Comparison of ENCODE assay signal across 2 cellular contexts in the genomic region with DNA sequence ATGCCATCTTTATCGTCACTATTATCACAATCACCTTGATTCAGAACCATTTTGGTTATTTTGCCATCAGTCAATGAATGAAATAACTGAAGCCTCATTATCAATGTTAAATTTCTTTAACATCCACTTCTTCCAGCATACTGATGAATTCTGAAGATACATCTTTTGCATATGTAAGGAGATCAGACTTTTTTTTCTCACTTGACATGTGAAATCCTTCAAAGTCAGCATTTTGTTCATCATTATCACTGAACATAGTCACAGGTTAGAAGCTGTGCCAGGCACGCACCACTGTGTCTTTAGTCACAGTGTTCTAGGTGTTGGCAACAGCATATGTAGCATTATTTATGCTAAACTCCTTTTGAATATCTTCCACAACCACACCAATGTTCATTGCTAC.
TF ChIP-seq lines count a peak whose summit lies in the region.

No MANE protein-coding gene starts in this region.

TF ChIP-seq in SK-N-SH, 30 proteins besides CTCF, POLR2A, EP300 and RAD21:
- TF ChIP-seq, protein P1, sequence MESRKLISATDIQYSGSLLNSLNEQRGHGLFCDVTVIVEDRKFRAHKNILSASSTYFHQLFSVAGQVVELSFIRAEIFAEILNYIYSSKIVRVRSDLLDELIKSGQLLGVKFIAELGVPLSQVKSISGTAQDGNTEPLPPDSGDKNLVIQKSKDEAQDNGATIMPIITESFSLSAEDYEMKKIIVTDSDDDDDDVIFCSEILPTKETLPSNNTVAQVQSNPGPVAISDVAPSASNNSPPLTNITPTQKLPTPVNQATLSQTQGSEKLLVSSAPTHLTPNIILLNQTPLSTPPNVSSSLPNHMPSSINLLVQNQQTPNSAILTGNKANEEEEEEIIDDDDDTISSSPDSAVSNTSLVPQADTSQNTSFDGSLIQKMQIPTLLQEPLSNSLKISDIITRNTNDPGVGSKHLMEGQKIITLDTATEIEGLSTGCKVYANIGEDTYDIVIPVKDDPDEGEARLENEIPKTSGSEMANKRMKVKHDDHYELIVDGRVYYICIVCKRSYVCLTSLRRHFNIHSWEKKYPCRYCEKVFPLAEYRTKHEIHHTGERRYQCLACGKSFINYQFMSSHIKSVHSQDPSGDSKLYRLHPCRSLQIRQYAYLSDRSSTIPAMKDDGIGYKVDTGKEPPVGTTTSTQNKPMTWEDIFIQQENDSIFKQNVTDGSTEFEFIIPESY (IDR thresholded peaks at IDR 0.05; ENCODE audit: borderline replicate concordance, low read depth): no peak
- TF ChIP-seq, protein P2, sequence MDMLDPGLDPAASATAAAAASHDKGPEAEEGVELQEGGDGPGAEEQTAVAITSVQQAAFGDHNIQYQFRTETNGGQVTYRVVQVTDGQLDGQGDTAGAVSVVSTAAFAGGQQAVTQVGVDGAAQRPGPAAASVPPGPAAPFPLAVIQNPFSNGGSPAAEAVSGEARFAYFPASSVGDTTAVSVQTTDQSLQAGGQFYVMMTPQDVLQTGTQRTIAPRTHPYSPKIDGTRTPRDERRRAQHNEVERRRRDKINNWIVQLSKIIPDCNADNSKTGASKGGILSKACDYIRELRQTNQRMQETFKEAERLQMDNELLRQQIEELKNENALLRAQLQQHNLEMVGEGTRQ (IDR thresholded peaks at IDR 0.05; ENCODE audit: borderline replicate concordance, low read depth, low read length): no peak
- TF ChIP-seq, protein P3, sequence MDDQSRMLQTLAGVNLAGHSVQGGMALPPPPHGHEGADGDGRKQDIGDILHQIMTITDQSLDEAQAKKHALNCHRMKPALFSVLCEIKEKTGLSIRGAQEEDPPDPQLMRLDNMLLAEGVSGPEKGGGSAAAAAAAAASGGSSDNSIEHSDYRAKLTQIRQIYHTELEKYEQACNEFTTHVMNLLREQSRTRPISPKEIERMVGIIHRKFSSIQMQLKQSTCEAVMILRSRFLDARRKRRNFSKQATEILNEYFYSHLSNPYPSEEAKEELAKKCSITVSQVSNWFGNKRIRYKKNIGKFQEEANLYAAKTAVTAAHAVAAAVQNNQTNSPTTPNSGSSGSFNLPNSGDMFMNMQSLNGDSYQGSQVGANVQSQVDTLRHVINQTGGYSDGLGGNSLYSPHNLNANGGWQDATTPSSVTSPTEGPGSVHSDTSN (IDR thresholded peaks at IDR 0.05): no peak
- TF ChIP-seq TAF1 (IDR thresholded peaks at IDR 0.05; ENCODE audit: borderline replicate concordance, low read depth, low read length) (no peak), FOSL2 (IDR thresholded peaks at IDR 0.05; ENCODE audit: borderline replicate concordance, low read depth) (no peak), FOXM1 (IDR thresholded peaks at IDR 0.05; ENCODE audit: low read depth) (no peak), MXI1 (IDR thresholded peaks at IDR 0.05; ENCODE audit: low read depth, low read length) (no peak), POLR2AphosphoS5 (IDR thresholded peaks at IDR 0.05; ENCODE audit: low read depth, low read length) (no peak), RXRA (IDR thresholded peaks at IDR 0.05; ENCODE audit: borderline replicate concordance, low read depth) (no peak), RFX5 (IDR thresholded peaks at IDR 0.05; ENCODE audit: low read length) (no peak), TCF12 (IDR thresholded peaks at IDR 0.05) (no peak), YY1 (IDR thresholded peaks at IDR 0.05; ENCODE audit: low read depth) (no peak), NRF1 (IDR thresholded peaks at IDR 0.05; ENCODE audit: low read depth, low read length) (no peak), FOXJ3 (CRISPR knock-in tag; IDR thresholded peaks at IDR 0.05) (no peak), MEF2A (IDR thresholded peaks at IDR 0.05; ENCODE audit: borderline replicate concordance, low read depth) (no peak), TEAD4 (IDR thresholded peaks at IDR 0.05; ENCODE audit: borderline replicate concordance, insufficient read depth) (no peak), SIN3A (IDR thresholded peaks at IDR 0.05; ENCODE audit: borderline replicate concordance, low read depth, low read length) (no peak)
- TF ChIP-seq, protein P4, sequence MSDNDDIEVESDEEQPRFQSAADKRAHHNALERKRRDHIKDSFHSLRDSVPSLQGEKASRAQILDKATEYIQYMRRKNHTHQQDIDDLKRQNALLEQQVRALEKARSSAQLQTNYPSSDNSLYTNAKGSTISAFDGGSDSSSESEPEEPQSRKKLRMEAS (IDR thresholded peaks at IDR 0.05; ENCODE audit: low read depth): no peak
- TF ChIP-seq, protein P5, sequence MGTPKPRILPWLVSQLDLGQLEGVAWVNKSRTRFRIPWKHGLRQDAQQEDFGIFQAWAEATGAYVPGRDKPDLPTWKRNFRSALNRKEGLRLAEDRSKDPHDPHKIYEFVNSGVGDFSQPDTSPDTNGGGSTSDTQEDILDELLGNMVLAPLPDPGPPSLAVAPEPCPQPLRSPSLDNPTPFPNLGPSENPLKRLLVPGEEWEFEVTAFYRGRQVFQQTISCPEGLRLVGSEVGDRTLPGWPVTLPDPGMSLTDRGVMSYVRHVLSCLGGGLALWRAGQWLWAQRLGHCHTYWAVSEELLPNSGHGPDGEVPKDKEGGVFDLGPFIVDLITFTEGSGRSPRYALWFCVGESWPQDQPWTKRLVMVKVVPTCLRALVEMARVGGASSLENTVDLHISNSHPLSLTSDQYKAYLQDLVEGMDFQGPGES (IDR thresholded peaks at IDR 0.05; ENCODE audit: low read depth, low read length): no peak
- TF ChIP-seq, protein P6, sequence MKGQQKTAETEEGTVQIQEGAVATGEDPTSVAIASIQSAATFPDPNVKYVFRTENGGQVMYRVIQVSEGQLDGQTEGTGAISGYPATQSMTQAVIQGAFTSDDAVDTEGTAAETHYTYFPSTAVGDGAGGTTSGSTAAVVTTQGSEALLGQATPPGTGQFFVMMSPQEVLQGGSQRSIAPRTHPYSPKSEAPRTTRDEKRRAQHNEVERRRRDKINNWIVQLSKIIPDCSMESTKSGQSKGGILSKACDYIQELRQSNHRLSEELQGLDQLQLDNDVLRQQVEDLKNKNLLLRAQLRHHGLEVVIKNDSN (IDR thresholded peaks at IDR 0.05; ENCODE audit: borderline replicate concordance, low read depth): no peak

TF ChIP-seq in SK-N-SH treated with all-trans-retinoic acid at 6 μM for 48 hours, 23 proteins besides CTCF, POLR2A, EP300 and RAD21 (continued from another document):
- TF ChIP-seq, protein P7, sequence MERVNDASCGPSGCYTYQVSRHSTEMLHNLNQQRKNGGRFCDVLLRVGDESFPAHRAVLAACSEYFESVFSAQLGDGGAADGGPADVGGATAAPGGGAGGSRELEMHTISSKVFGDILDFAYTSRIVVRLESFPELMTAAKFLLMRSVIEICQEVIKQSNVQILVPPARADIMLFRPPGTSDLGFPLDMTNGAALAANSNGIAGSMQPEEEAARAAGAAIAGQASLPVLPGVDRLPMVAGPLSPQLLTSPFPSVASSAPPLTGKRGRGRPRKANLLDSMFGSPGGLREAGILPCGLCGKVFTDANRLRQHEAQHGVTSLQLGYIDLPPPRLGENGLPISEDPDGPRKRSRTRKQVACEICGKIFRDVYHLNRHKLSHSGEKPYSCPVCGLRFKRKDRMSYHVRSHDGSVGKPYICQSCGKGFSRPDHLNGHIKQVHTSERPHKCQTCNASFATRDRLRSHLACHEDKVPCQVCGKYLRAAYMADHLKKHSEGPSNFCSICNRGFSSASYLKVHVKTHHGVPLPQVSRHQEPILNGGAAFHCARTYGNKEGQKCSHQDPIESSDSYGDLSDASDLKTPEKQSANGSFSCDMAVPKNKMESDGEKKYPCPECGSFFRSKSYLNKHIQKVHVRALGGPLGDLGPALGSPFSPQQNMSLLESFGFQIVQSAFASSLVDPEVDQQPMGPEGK (CRISPR knock-in tag; IDR thresholded peaks at IDR 0.05; ENCODE audit: borderline replicate concordance): no peak
